1 cellular context compared by ENCODE assay signal in genomic region chr15:68603951-68604350, GRCh38.
TF ChIP-seq lines count a peak whose summit lies in the region.

No MANE protein-coding gene starts in this region.

TF ChIP-seq in IMR-90, 13 proteins besides CTCF, POLR2A, EP300 and RAD21 (continued from another document):
- TF ChIP-seq USF2 (IDR thresholded peaks at IDR 0.05; ENCODE audit: low read depth, low read length) (no peak), MAZ (IDR thresholded peaks at IDR 0.05; ENCODE audit: borderline replicate concordance, low read depth, low read length) (no peak), RFX5 (IDR thresholded peaks at IDR 0.05; ENCODE audit: low read depth, low read length) (no peak), CHD1 (IDR thresholded peaks at IDR 0.05; ENCODE audit: low read depth, low read length) (no peak), FOS (IDR thresholded peaks at IDR 0.05; ENCODE audit: low read depth, low read length) (no peak)
- TF ChIP-seq, protein P1, sequence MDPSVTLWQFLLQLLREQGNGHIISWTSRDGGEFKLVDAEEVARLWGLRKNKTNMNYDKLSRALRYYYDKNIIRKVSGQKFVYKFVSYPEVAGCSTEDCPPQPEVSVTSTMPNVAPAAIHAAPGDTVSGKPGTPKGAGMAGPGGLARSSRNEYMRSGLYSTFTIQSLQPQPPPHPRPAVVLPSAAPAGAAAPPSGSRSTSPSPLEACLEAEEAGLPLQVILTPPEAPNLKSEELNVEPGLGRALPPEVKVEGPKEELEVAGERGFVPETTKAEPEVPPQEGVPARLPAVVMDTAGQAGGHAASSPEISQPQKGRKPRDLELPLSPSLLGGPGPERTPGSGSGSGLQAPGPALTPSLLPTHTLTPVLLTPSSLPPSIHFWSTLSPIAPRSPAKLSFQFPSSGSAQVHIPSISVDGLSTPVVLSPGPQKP (IDR thresholded peaks at IDR 0.05; ENCODE audit: borderline replicate concordance, low read depth, low read length) = no peak
